In the genomic region with DNA sequence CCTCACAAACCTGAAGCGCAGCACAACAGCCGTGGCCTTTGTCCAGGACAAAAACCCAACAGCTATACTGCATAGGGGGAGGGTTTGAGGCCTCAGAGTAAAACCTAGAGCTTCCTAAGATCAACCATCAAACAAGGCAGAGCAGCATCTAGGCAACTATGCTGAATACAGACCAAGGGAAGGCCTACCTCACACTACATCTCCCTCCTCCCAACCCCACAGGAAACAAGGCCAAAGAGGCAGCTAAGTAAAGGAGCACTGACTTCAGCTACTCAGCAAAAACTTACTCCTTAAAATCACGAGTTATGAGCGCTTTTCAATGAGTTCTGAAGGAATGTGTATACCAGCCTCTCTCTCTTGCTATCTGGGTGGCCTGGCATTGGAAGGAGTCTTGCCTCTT, we compare ENCODE assay signal across 28 cellular contexts. TPM values are rescaled to one million over a fixed set of nuclear protein-coding genes. Genes with fewer than 3 reads are reported as not detected.
DNase-seq lines count a peak whose midpoint lies in the region; ATAC-seq, FAIRE-seq and TF ChIP-seq lines count a peak whose summit lies in the region.
"Had no signal": no experiment of that assay in that cellular context is flagged by ENCODE, and none has a peak within 500 bp of the region (broad histone marks: within the 10 kb centered on the region; RNA-seq: fewer than 3 reads in every experiment).

No MANE protein-coding gene starts in this region.

- TF ChIP-seq POLR2A in K562 (conservative IDR thresholded peaks at IDR 0.05), result no peak

- no peaks in the 10 kb centered on the region for H3K27me3 Mint-ChIP-seq in immature natural killer cell (ENCODE audit: low read depth in 3 of 3)
- H3K27me3 Mint-ChIP-seq: IgD-negative memory B cell; stimulated activated naive CD8-positive, alpha-beta T cell treated with anti-CD3 and anti-CD28 coated beads, Interleukin-15, Interleukin-2, amounts not matched to agents 100 ng/mL and 50 ng/mL, for 24 hours; T-cell had no signal

- H3K4me3 Mint-ChIP-seq in immature natural killer cell, result no peak overlapping the region
- H3K4me3 Mint-ChIP-seq: CD8-positive, alpha-beta T cell; natural killer cell; stimulated activated naive CD8-positive, alpha-beta T cell treated with anti-CD3 and anti-CD28 coated beads, Interleukin-15, Interleukin-2, amounts not matched to agents 100 ng/mL and 50 ng/mL, for 24 hours; T-cell had no signal

- H3K27ac ChIP-seq in right atrium auricular region (peak overlapping the region in 1 of 2 donors; percentile 33), K562 (ENCODE audit: extremely low read depth, low read depth, low read length) (no peak overlapping the region), temporal lobe (ENCODE audit: low read depth, low read length) (peak overlapping the region; percentile 77)
- H3K27ac ChIP-seq: brain microvascular endothelial cell, lower lobe of right lung had no signal

- H3K4me3 ChIP-seq in right atrium auricular region (no peak overlapping the region), K562 (no peak overlapping the region)
- H3K4me3 ChIP-seq: adrenal gland, lower lobe of right lung, skin epidermis, tibial artery had no signal

- peak overlapping the region in 4 of 6 donors; percentile 6 to 70 (median 42) for H3K27ac Mint-ChIP-seq in immature natural killer cell
- H3K27ac Mint-ChIP-seq: CD8-positive, alpha-beta T cell; stimulated activated naive CD8-positive, alpha-beta T cell treated with anti-CD3 and anti-CD28 coated beads, Interleukin-15, Interleukin-2, amounts not matched to agents 100 ng/mL and 50 ng/mL, for 24 hours had no signal

- H3K36me3 Mint-ChIP-seq in immature natural killer cell, result peaks cover 4 to 19% (median 18%) of the 10 kb centered on the region in 3 donors
- H3K36me3 Mint-ChIP-seq: natural killer cell had no signal

- no peak overlapping the region for H2AFZ ChIP-seq in K562 (ENCODE audit: low read depth, low read length)

- POLR2A ChIA-PET in K562 (lab: Yijun Ruan, JAX), result interaction anchor here (0.6 to 2.5 kb wide), 10 partner anchors 8 to 1285 kb away, joined by 3 to 13 read pairs (median 4); partner anchors contain the start of genes TAF12 and XKR8

- TF ChIP-seq EP300 in K562 (IDR thresholded peaks at IDR 0.05; ENCODE audit: low read length), result no peak

- H3K9me3 ChIP-seq in right atrium auricular region, result no peaks in the 10 kb centered on the region
- H3K9me3 ChIP-seq in K562 (replicated peaks; ENCODE audit: control insufficient read depth, insufficient read depth, low read depth, low read length), result no peaks in the 10 kb centered on the region
- H3K9me3 ChIP-seq: adrenal gland, lower lobe of right lung, tibial artery had no signal

- 96% methylated on average over 4 of the region's 4 CpGs for WGBS in K562 (ENCODE audit: insufficient coverage, low coverage, missing lambda C conversion rate)

- H3K9me1 ChIP-seq in K562 (ENCODE audit: control insufficient read depth, insufficient read depth, low read length), result no peaks in the 10 kb centered on the region

- H3K4me1 Mint-ChIP-seq in immature natural killer cell, result peaks cover 9 to 10% of the 10 kb centered on the region in 2 donors

- ATAC-seq in Right ventricle myocardium inferior, result peak; percentile 2
- ATAC-seq in K562, result no peak
- ATAC-seq in HG03196 (IDR thresholded peaks at IDR 0.05; ENCODE audit: unreplicated experiment), result no peak
- ATAC-seq: CD8-positive, alpha-beta T cell; lower lobe of right lung; natural killer cell; T-cell had no signal

- H3K27me3 ChIP-seq in right atrium auricular region, result no peaks in the 10 kb centered on the region
- H3K27me3 ChIP-seq in K562 (ENCODE audit: control insufficient read depth in 2 of 2, insufficient read depth in 2 of 2, low read length in 2 of 2), result no peaks in the 10 kb centered on the region
- H3K27me3 ChIP-seq: adrenal gland, brain microvascular endothelial cell, tibial artery had no signal

- peaks cover 0 to 14% of the 10 kb centered on the region in 2 donors for H3K4me1 ChIP-seq in right atrium auricular region
- no peaks in the 10 kb centered on the region for H3K4me1 ChIP-seq in K562 (replicated peaks in 1 of 2; ENCODE audit: control insufficient read depth in 2 of 2, insufficient read depth in 2 of 2, low read length in 2 of 2)

- H3K4me2 ChIP-seq in K562 (ENCODE audit: insufficient read depth, low read length), result no peak overlapping the region

- DNase-seq in Right ventricle myocardium inferior (ENCODE audit: missing footprints) (no peak), right atrium auricular region (ENCODE audit: low spot score) (no peak), K562 (ENCODE audit: extremely low read depth in 1 of 4, low spot score in 3 of 4) (no peak), immature natural killer cell (no peak), NCI-H748 (lab: John Stamatoyannopoulos, UW; ENCODE audit: unreplicated experiment) (no peak), frontal cortex (ENCODE audit: low spot score in 2 of 2) (no peak)
- DNase-seq: activated CD4-positive, alpha-beta T cell treated with anti-CD3 and anti-CD28 coated beads for 48 hours; activated T-cell treated with anti-CD3 and anti-CD28 coated beads, Interleukin-2, amount 50 U/mL, for 1 hour; brain microvascular endothelial cell; CD8-positive, alpha-beta T cell; effector CD4-positive, alpha-beta T cell; lower lobe of right lung; natural killer cell; NCI-H1694 treated with DMSO at 0.1 percent for 48 hours; NCI-H510A; RPMI8226; stimulated activated CD4-positive, alpha-beta T cell treated with anti-CD3 and anti-CD28 coated beads, Interleukin-1b, Interleukin-23, amount 100 ng/mL, for 48 hours; T-cell; tibial artery had no signal

- no peaks in the 10 kb centered on the region for H4K20me1 ChIP-seq in K562 (replicated peaks; ENCODE audit: control insufficient read depth, insufficient read depth, low read length)

- H3K79me2 ChIP-seq in K562 (ENCODE audit: control insufficient read depth, insufficient read depth, low read length), result no peaks in the 10 kb centered on the region

- intact Hi-C loops in Right ventricle myocardium inferior (cut with DNase I), result no loop called here
- intact Hi-C loops in K562 (cut with micrococcal nuclease), result no loop called here

- no peak for FAIRE-seq in K562 (lab: Jason Lieb, UNC)
- no peak for FAIRE-seq in frontal cortex (lab: Jason Lieb, UNC)
- FAIRE-seq: colon, H1, islet of Langerhans had no signal

- no TSS peak for BruUV-seq in K562 (replicated peaks; lab: Mats Ljungman, UMichigan)

- CTCF ChIA-PET in K562 (lab: Yijun Ruan, JAX; ENCODE audit: low intra/inter-chr PET ratio), result no interaction called here

- H3K36me3 ChIP-seq in right atrium auricular region (peaks cover 16% of the 10 kb centered on the region), K562 (ENCODE audit: control insufficient read depth, insufficient read depth, low read length) (peaks cover 69% of the 10 kb centered on the region)

- no peak overlapping the region for H3K9ac ChIP-seq in K562 (ENCODE audit: insufficient read depth in 1 of 2, low read depth in 2 of 2, low read length in 2 of 2)

- TF ChIP-seq RAD21 in K562 (CRISPR knock-in tag; conservative IDR thresholded peaks at IDR 0.05 in 1 of 2, IDR thresholded peaks at IDR 0.05 in 1 of 2), result no peak

- TF ChIP-seq CTCF in right atrium auricular region (IDR thresholded peaks at IDR 0.05) (no peak), K562 (IDR thresholded peaks at IDR 0.05 in 2 of 3, conservative IDR thresholded peaks at IDR 0.05 in 1 of 3; ENCODE audit: insufficient read depth in 2 of 3, low read depth in 1 of 3, low read length in 3 of 3) (no peak)

- in situ Hi-C loops in K562 (cut with MboI), result no loop called here

- no peaks in the 10 kb centered on the region for H3K9me3 Mint-ChIP-seq in immature natural killer cell
- H3K9me3 Mint-ChIP-seq: CD8-positive, alpha-beta T cell; IgD-negative memory B cell; natural killer cell; stimulated activated naive CD8-positive, alpha-beta T cell treated with anti-CD3 and anti-CD28 coated beads, Interleukin-15, Interleukin-2, amounts not matched to agents 100 ng/mL and 50 ng/mL, for 24 hours; T-cell had no signal

RNA-seq across cellular contexts. Expression of gene XKR8, which starts 12.4 kb away (rescaled TPM):
- total RNA-seq in Right ventricle myocardium inferior (6.2 TPM), right atrium auricular region (10 to 100 TPM in 1 of 2 donors, 1 to 10 TPM in 1; 6.8 to 10.8 TPM), K562 (2014; rRNA removed) (0.45 and 0.86 TPM in 2 replicates), K562 (2014; rRNA removed; fragmentation: Illumina TruSeq; extraction: Trizol) (0.58 and 0.99 TPM in 2 replicates), K562 (2015; rRNA removed; fragmentation: Illumina TruSeq; extraction: Trizol) (1.9 and 2.2 TPM in 2 replicates), K562 (2021) (2.5 and 2.8 TPM in 2 replicates), temporal lobe (2.5 TPM), frontal cortex (2.4 TPM)
- 1.2 and 2.3 TPM in 2 replicates for total RNA-seq in K562 (2011; cell fraction: chromatin; rRNA removed; ENCODE audit: low replicate concordance)
- total RNA-seq in K562 (2011; cell fraction: nucleolus; rRNA removed), result 3.8 and 4.8 TPM in 2 replicates
- 2.4 and 2.9 TPM in 2 replicates for total RNA-seq in K562 (2011; cell fraction: nucleoplasm; rRNA removed)
- polyA plus RNA-seq in K562 (2011; rRNA removed) (1.8 and 3.1 TPM in 2 replicates), K562 (2014; fragmentation: Illumina TruSeq; extraction: Trizol) (1.7 and 2.1 TPM in 2 replicates), K562 (2014; fragmentation: Nextera tagmentation; extraction: Ambion mirVana) (under 1 TPM; 0.49 to 0.73 TPM), K562 (2014; rRNA removed) (1.9 and 2.5 TPM in 2 replicates), immature natural killer cell (10 to 100 TPM; 27.7 to 39.2 (median 37.0) TPM)
- 2.7 and 4.9 TPM in 2 replicates for polyA plus RNA-seq in K562 (2011; cell fraction: cytosol; rRNA removed)
- polyA plus RNA-seq in K562 (2011; cell fraction: nucleus; rRNA removed), result 2.5 and 2.6 TPM in 2 replicates
- 2.1 and 2.9 TPM in 2 replicates for polyA plus RNA-seq in K562 (2012)
- 1.5 and 1.7 TPM in 2 replicates for polyA minus RNA-seq in K562 (2011; rRNA and poly(A)+ RNA removed)
- 0.95 and 7.0 TPM in 2 replicates for polyA minus RNA-seq in K562 (2011; cell fraction: cytosol; rRNA and poly(A)+ RNA removed)
- polyA minus RNA-seq in K562 (2011; cell fraction: nucleus; rRNA and poly(A)+ RNA removed), result 0.67 and 1.2 TPM in 2 replicates

RNA-seq across cellular contexts. Expression of gene SMPDL3B, which starts 37.3 kb away (rescaled TPM):
- total RNA-seq in Right ventricle myocardium inferior (not detected), right atrium auricular region (1 to 10 TPM in 1 of 2 donors, under 1 TPM in 1; 0.78 to 6.7 TPM), K562 (2014; rRNA removed) (0.73 and 0.98 TPM in 2 replicates), K562 (2014; rRNA removed; fragmentation: Illumina TruSeq; extraction: Trizol) (0.36 and 0.38 TPM in 2 replicates), K562 (2015; rRNA removed; fragmentation: Illumina TruSeq; extraction: Trizol) (0.07 and 0.11 TPM in 2 replicates), K562 (2021) (0.74 and 0.98 TPM in 2 replicates), temporal lobe (0.25 TPM), frontal cortex (0.82 TPM)
- 1.3 and 1.6 TPM in 2 replicates for total RNA-seq in K562 (2011; cell fraction: chromatin; rRNA removed; ENCODE audit: low replicate concordance)
- total RNA-seq in K562 (2011; cell fraction: nucleolus; rRNA removed), result 1.4 and 2.0 TPM in 2 replicates
- total RNA-seq in K562 (2011; cell fraction: nucleoplasm; rRNA removed), result 1.1 and 1.6 TPM in 2 replicates
- polyA plus RNA-seq in K562 (2011; rRNA removed) (0.68 and 1.1 TPM in 2 replicates), K562 (2014; fragmentation: Illumina TruSeq; extraction: Trizol) (0.71 and 0.97 TPM in 2 replicates), K562 (2014; fragmentation: Nextera tagmentation; extraction: Ambion mirVana) (under 1 TPM; 0.10 to 0.41 TPM), K562 (2014; rRNA removed) (1.1 and 1.2 TPM in 2 replicates), immature natural killer cell (1 to 10 TPM in 1 of 3 donors, under 1 TPM in 1, not detected in 1; 0.71 to 2.3 TPM)
- polyA plus RNA-seq in K562 (2011; cell fraction: cytosol; rRNA removed), result 1.1 and 2.3 TPM in 2 replicates
- 0.70 and 1.6 TPM in 2 replicates for polyA plus RNA-seq in K562 (2011; cell fraction: nucleus; rRNA removed)
- polyA plus RNA-seq in K562 (2012), result 0.30 and 1.1 TPM in 2 replicates
- 0.53 and 0.54 TPM in 2 replicates for polyA minus RNA-seq in K562 (2011; rRNA and poly(A)+ RNA removed)
- 0.48 TPM in 1 of 2 replicates, not detected in the other for polyA minus RNA-seq in K562 (2011; cell fraction: cytosol; rRNA and poly(A)+ RNA removed)
- polyA minus RNA-seq in K562 (2011; cell fraction: nucleus; rRNA and poly(A)+ RNA removed), result 0.27 and 0.56 TPM in 2 replicates
- total RNA-seq: adrenal gland; CD8-positive, alpha-beta T cell had no signal
- polyA plus RNA-seq: IgD-negative memory B cell had no signal

RNA-seq across cellular contexts. Expression of gene RPA2, which starts 57.8 kb away (rescaled TPM):
- total RNA-seq in Right ventricle myocardium inferior, result 24.0 TPM
- total RNA-seq in right atrium auricular region, result 10 to 100 TPM; 16.9 to 27.8 TPM
- 37.6 and 39.9 TPM in 2 replicates for total RNA-seq in K562 (2011; cell fraction: chromatin; rRNA removed; ENCODE audit: low replicate concordance)
- 42.4 and 43.4 TPM in 2 replicates for total RNA-seq in K562 (2011; cell fraction: nucleolus; rRNA removed)
- total RNA-seq in K562 (2011; cell fraction: nucleoplasm; rRNA removed), result 47.2 and 54.0 TPM in 2 replicates
- 177 and 243 TPM in 2 replicates for total RNA-seq in K562 (2014; rRNA removed)
- total RNA-seq in K562 (2014; rRNA removed; fragmentation: Illumina TruSeq; extraction: Trizol), result 150 and 169 TPM in 2 replicates
- 136 and 144 TPM in 2 replicates for total RNA-seq in K562 (2015; rRNA removed; fragmentation: Illumina TruSeq; extraction: Trizol)
- 119 and 121 TPM in 2 replicates for total RNA-seq in K562 (2021)
- polyA plus RNA-seq in K562 (2011; rRNA removed), result 177 and 222 TPM in 2 replicates
- polyA plus RNA-seq in K562 (2011; cell fraction: cytosol; rRNA removed), result 110 and 113 TPM in 2 replicates
- polyA plus RNA-seq in K562 (2011; cell fraction: nucleus; rRNA removed), result 85.8 and 86.7 TPM in 2 replicates
- polyA plus RNA-seq in K562 (2012), result 103 and 129 TPM in 2 replicates
- polyA plus RNA-seq in K562 (2014; fragmentation: Illumina TruSeq; extraction: Trizol), result 198 and 207 TPM in 2 replicates
- 100 to 1,000 TPM; 260 to 516 TPM for polyA plus RNA-seq in K562 (2014; fragmentation: Nextera tagmentation; extraction: Ambion mirVana)
- polyA plus RNA-seq in K562 (2014; rRNA removed), result 265 and 295 TPM in 2 replicates
- polyA minus RNA-seq in K562 (2011; rRNA and poly(A)+ RNA removed), result 69.4 and 70.6 TPM in 2 replicates
- 40.0 and 42.4 TPM in 2 replicates for polyA minus RNA-seq in K562 (2011; cell fraction: cytosol; rRNA and poly(A)+ RNA removed)
- polyA minus RNA-seq in K562 (2011; cell fraction: nucleus; rRNA and poly(A)+ RNA removed), result 18.3 and 27.1 TPM in 2 replicates
- 100 to 1,000 TPM; 258 to 407 (median 270) TPM for polyA plus RNA-seq in immature natural killer cell
- total RNA-seq in temporal lobe, result 50.2 TPM
- 86.8 TPM for total RNA-seq in frontal cortex
